ENCODE assay signal across 1 cellular context in the genomic region with DNA sequence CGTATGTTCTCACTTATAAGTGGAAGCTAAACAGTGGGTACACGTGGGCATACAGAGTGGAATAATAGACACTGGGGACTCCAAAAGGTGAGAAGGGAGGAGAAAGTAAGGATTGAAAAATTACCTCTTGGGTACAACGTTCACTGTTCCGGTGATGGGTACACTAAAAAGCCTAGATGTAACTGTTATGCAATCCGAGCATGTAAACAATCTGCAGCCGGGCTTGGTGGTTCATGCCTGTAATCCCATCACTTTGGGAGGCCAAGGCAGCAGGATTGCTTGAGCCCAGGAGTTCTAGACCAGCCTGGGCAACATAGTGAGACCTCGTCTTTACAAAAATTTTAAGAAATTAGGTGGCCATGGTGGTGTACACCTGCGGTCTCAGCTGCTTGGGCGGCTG.
TF ChIP-seq lines count a peak whose summit lies in the region.

No MANE protein-coding gene starts in this region.

TF ChIP-seq in HepG2, 621 proteins besides CTCF, POLR2A, EP300 and RAD21 (continued from another document and continues in another):
- no peak for TF ChIP-seq ZBTB42 (CRISPR knock-in tag; IDR thresholded peaks at IDR 0.05)
- TF ChIP-seq MAZ (IDR thresholded peaks at IDR 0.05; ENCODE audit: borderline replicate concordance, low read depth, low read length), result no peak
- TF ChIP-seq MAZ (CRISPR knock-in tag; IDR thresholded peaks at IDR 0.05; ENCODE audit: low read depth), result no peak
- TF ChIP-seq, protein P1, sequence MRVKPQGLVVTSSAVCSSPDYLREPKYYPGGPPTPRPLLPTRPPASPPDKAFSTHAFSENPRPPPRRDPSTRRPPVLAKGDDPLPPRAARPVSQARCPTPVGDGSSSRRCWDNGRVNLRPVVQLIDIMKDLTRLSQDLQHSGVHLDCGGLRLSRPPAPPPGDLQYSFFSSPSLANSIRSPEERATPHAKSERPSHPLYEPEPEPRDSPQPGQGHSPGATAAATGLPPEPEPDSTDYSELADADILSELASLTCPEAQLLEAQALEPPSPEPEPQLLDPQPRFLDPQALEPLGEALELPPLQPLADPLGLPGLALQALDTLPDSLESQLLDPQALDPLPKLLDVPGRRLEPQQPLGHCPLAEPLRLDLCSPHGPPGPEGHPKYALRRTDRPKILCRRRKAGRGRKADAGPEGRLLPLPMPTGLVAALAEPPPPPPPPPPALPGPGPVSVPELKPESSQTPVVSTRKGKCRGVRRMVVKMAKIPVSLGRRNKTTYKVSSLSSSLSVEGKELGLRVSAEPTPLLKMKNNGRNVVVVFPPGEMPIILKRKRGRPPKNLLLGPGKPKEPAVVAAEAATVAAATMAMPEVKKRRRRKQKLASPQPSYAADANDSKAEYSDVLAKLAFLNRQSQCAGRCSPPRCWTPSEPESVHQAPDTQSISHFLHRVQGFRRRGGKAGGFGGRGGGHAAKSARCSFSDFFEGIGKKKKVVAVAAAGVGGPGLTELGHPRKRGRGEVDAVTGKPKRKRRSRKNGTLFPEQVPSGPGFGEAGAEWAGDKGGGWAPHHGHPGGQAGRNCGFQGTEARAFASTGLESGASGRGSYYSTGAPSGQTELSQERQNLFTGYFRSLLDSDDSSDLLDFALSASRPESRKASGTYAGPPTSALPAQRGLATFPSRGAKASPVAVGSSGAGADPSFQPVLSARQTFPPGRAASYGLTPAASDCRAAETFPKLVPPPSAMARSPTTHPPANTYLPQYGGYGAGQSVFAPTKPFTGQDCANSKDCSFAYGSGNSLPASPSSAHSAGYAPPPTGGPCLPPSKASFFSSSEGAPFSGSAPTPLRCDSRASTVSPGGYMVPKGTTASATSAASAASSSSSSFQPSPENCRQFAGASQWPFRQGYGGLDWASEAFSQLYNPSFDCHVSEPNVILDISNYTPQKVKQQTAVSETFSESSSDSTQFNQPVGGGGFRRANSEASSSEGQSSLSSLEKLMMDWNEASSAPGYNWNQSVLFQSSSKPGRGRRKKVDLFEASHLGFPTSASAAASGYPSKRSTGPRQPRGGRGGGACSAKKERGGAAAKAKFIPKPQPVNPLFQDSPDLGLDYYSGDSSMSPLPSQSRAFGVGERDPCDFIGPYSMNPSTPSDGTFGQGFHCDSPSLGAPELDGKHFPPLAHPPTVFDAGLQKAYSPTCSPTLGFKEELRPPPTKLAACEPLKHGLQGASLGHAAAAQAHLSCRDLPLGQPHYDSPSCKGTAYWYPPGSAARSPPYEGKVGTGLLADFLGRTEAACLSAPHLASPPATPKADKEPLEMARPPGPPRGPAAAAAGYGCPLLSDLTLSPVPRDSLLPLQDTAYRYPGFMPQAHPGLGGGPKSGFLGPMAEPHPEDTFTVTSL (CRISPR knock-in tag; IDR thresholded peaks at IDR 0.05; ENCODE audit: borderline replicate concordance), result peak; percentile 72; the same call in 1 of the 2 replicates
- TF ChIP-seq SMAD1 (CRISPR knock-in tag; IDR thresholded peaks at IDR 0.05; ENCODE audit: borderline replicate concordance, low read depth), result no peak
- 0 out of 2 replicates have a peak, but pooled peaks have one; percentile 28 for TF ChIP-seq ZNF761 (CRISPR knock-in tag; conservative IDR thresholded peaks at IDR 0.05)
- no peak for TF ChIP-seq HNRNPK (IDR thresholded peaks at IDR 0.05; ENCODE audit: low read depth, low read length, poor library complexity, severe bottlenecking)
- TF ChIP-seq ZSCAN20 (CRISPR knock-in tag; IDR thresholded peaks at IDR 0.05; ENCODE audit: borderline replicate concordance), result no peak
- TF ChIP-seq HNRNPLL (IDR thresholded peaks at IDR 0.05; ENCODE audit: low read depth, low read length, poor library complexity, severe bottlenecking), result no peak
- TF ChIP-seq RFXANK (CRISPR knock-in tag; IDR thresholded peaks at IDR 0.05), result no peak
- no peak for TF ChIP-seq ZBTB7B (CRISPR knock-in tag; IDR thresholded peaks at IDR 0.05)
- TF ChIP-seq, protein P2, sequence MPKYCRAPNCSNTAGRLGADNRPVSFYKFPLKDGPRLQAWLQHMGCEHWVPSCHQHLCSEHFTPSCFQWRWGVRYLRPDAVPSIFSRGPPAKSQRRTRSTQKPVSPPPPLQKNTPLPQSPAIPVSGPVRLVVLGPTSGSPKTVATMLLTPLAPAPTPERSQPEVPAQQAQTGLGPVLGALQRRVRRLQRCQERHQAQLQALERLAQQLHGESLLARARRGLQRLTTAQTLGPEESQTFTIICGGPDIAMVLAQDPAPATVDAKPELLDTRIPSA (CRISPR knock-in tag; IDR thresholded peaks at IDR 0.05; ENCODE audit: borderline replicate concordance), result no peak
- peak; percentile 66; the same call in 1 of the 2 replicates for TF ChIP-seq TBX2 (CRISPR knock-in tag; IDR thresholded peaks at IDR 0.05; ENCODE audit: borderline replicate concordance)
- TF ChIP-seq, protein P3, sequence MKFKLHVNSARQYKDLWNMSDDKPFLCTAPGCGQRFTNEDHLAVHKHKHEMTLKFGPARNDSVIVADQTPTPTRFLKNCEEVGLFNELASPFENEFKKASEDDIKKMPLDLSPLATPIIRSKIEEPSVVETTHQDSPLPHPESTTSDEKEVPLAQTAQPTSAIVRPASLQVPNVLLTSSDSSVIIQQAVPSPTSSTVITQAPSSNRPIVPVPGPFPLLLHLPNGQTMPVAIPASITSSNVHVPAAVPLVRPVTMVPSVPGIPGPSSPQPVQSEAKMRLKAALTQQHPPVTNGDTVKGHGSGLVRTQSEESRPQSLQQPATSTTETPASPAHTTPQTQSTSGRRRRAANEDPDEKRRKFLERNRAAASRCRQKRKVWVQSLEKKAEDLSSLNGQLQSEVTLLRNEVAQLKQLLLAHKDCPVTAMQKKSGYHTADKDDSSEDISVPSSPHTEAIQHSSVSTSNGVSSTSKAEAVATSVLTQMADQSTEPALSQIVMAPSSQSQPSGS (CRISPR knock-in tag; IDR thresholded peaks at IDR 0.05), result peak; percentile 38; the same call in 1 of the 2 replicates
- TF ChIP-seq SAP130 (CRISPR knock-in tag; IDR thresholded peaks at IDR 0.05; ENCODE audit: low read depth), result peak; percentile 32; the same call in 1 of the 2 replicates
- TF ChIP-seq ZFX (CRISPR knock-in tag; IDR thresholded peaks at IDR 0.05; ENCODE audit: low read depth), result 0 out of 2 replicates have a peak, but pooled peaks have one; percentile 26
- TF ChIP-seq, protein P4, sequence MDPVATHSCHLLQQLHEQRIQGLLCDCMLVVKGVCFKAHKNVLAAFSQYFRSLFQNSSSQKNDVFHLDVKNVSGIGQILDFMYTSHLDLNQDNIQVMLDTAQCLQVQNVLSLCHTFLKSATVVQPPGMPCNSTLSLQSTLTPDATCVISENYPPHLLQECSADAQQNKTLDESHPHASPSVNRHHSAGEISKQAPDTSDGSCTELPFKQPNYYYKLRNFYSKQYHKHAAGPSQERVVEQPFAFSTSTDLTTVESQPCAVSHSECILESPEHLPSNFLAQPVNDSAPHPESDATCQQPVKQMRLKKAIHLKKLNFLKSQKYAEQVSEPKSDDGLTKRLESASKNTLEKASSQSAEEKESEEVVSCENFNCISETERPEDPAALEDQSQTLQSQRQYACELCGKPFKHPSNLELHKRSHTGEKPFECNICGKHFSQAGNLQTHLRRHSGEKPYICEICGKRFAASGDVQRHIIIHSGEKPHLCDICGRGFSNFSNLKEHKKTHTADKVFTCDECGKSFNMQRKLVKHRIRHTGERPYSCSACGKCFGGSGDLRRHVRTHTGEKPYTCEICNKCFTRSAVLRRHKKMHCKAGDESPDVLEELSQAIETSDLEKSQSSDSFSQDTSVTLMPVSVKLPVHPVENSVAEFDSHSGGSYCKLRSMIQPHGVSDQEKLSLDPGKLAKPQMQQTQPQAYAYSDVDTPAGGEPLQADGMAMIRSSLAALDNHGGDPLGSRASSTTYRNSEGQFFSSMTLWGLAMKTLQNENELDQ (CRISPR knock-in tag; IDR thresholded peaks at IDR 0.05; ENCODE audit: borderline replicate concordance), result no peak
- 0 out of 2 replicates have a peak, but pooled peaks have one; percentile 11 for TF ChIP-seq HHEX (CRISPR knock-in tag; IDR thresholded peaks at IDR 0.05)
- TF ChIP-seq ZNF205 (CRISPR knock-in tag; IDR thresholded peaks at IDR 0.05), result peak; percentile 45; the same call in 1 of the 2 replicates
- TF ChIP-seq ZBTB3 (CRISPR knock-in tag; IDR thresholded peaks at IDR 0.05; ENCODE audit: borderline replicate concordance, low read depth), result no peak
- TF ChIP-seq TGIF2 (CRISPR knock-in tag; IDR thresholded peaks at IDR 0.05), result no peak
- TF ChIP-seq PITX1 (CRISPR knock-in tag; IDR thresholded peaks at IDR 0.05), result peak; percentile 77; the same call in 1 of the 2 replicates
- TF ChIP-seq, protein P5, sequence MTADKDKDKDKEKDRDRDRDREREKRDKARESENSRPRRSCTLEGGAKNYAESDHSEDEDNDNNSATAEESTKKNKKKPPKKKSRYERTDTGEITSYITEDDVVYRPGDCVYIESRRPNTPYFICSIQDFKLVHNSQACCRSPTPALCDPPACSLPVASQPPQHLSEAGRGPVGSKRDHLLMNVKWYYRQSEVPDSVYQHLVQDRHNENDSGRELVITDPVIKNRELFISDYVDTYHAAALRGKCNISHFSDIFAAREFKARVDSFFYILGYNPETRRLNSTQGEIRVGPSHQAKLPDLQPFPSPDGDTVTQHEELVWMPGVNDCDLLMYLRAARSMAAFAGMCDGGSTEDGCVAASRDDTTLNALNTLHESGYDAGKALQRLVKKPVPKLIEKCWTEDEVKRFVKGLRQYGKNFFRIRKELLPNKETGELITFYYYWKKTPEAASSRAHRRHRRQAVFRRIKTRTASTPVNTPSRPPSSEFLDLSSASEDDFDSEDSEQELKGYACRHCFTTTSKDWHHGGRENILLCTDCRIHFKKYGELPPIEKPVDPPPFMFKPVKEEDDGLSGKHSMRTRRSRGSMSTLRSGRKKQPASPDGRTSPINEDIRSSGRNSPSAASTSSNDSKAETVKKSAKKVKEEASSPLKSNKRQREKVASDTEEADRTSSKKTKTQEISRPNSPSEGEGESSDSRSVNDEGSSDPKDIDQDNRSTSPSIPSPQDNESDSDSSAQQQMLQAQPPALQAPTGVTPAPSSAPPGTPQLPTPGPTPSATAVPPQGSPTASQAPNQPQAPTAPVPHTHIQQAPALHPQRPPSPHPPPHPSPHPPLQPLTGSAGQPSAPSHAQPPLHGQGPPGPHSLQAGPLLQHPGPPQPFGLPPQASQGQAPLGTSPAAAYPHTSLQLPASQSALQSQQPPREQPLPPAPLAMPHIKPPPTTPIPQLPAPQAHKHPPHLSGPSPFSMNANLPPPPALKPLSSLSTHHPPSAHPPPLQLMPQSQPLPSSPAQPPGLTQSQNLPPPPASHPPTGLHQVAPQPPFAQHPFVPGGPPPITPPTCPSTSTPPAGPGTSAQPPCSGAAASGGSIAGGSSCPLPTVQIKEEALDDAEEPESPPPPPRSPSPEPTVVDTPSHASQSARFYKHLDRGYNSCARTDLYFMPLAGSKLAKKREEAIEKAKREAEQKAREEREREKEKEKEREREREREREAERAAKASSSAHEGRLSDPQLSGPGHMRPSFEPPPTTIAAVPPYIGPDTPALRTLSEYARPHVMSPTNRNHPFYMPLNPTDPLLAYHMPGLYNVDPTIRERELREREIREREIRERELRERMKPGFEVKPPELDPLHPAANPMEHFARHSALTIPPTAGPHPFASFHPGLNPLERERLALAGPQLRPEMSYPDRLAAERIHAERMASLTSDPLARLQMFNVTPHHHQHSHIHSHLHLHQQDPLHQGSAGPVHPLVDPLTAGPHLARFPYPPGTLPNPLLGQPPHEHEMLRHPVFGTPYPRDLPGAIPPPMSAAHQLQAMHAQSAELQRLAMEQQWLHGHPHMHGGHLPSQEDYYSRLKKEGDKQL (CRISPR knock-in tag; IDR thresholded peaks at IDR 0.05; ENCODE audit: low read depth), result no peak
- TF ChIP-seq, protein P6, sequence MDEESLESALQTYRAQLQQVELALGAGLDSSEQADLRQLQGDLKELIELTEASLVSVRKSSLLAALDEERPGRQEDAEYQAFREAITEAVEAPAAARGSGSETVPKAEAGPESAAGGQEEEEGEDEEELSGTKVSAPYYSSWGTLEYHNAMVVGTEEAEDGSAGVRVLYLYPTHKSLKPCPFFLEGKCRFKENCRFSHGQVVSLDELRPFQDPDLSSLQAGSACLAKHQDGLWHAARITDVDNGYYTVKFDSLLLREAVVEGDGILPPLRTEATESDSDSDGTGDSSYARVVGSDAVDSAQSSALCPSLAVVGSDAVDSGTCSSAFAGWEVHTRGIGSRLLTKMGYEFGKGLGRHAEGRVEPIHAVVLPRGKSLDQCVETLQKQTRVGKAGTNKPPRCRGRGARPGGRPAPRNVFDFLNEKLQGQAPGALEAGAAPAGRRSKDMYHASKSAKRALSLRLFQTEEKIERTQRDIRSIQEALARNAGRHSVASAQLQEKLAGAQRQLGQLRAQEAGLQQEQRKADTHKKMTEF (CRISPR knock-in tag; IDR thresholded peaks at IDR 0.05), result peak; percentile 46; the same call in 1 of the 2 replicates
- peak; percentile 31; the same call in 1 of the 2 replicates for TF ChIP-seq PHF21A (CRISPR knock-in tag; IDR thresholded peaks at IDR 0.05)
- TF ChIP-seq ARHGAP35 (CRISPR knock-in tag; IDR thresholded peaks at IDR 0.05; ENCODE audit: borderline replicate concordance), result no peak
- peak; percentile 48; the same call in 1 of the 2 replicates for TF ChIP-seq ARNTL (CRISPR knock-in tag; IDR thresholded peaks at IDR 0.05)
- peak; percentile 47; the same call in 1 of the 2 replicates for TF ChIP-seq ZNF292 (CRISPR knock-in tag; IDR thresholded peaks at IDR 0.05; ENCODE audit: borderline replicate concordance, low read depth)
- no peak for TF ChIP-seq MAFG (CRISPR knock-in tag; IDR thresholded peaks at IDR 0.05)
- TF ChIP-seq, protein P7, sequence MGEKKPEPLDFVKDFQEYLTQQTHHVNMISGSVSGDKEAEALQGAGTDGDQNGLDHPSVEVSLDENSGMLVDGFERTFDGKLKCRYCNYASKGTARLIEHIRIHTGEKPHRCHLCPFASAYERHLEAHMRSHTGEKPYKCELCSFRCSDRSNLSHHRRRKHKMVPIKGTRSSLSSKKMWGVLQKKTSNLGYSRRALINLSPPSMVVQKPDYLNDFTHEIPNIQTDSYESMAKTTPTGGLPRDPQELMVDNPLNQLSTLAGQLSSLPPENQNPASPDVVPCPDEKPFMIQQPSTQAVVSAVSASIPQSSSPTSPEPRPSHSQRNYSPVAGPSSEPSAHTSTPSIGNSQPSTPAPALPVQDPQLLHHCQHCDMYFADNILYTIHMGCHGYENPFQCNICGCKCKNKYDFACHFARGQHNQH (CRISPR knock-in tag; IDR thresholded peaks at IDR 0.05), result peak; percentile 64; the same call in 1 of the 2 replicates
- no peak for TF ChIP-seq TAF1 (CRISPR knock-in tag; IDR thresholded peaks at IDR 0.05)
- TF ChIP-seq, protein P8, sequence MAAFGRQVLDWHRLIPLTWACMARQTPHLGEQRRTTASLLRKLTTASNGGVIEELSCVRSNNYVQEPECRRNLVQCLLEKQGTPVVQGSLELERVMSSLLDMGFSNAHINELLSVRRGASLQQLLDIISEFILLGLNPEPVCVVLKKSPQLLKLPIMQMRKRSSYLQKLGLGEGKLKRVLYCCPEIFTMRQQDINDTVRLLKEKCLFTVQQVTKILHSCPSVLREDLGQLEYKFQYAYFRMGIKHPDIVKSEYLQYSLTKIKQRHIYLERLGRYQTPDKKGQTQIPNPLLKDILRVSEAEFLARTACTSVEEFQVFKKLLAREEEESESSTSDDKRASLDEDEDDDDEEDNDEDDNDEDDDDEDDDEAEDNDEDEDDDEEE (CRISPR knock-in tag; IDR thresholded peaks at IDR 0.05), result no peak
- TF ChIP-seq NR3C1 (CRISPR knock-in tag; IDR thresholded peaks at IDR 0.05), result no peak
- TF ChIP-seq ETV6 (CRISPR knock-in tag; conservative IDR thresholded peaks at IDR 0.05), result no peak
- TF ChIP-seq ZSCAN22 (CRISPR knock-in tag; IDR thresholded peaks at IDR 0.05), result no peak
- TF ChIP-seq LCORL (IDR thresholded peaks at IDR 0.05), result no peak
- TF ChIP-seq LCORL (CRISPR knock-in tag; IDR thresholded peaks at IDR 0.05), result peak; percentile 62; the same call in 1 of the 2 replicates
- TF ChIP-seq ZNF569 (CRISPR knock-in tag; IDR thresholded peaks at IDR 0.05; ENCODE audit: borderline replicate concordance), result no peak
- TF ChIP-seq, protein P9, sequence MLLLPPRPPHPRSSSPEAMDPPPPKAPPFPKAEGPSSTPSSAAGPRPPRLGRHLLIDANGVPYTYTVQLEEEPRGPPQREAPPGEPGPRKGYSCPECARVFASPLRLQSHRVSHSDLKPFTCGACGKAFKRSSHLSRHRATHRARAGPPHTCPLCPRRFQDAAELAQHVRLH (CRISPR knock-in tag; IDR thresholded peaks at IDR 0.05; ENCODE audit: borderline replicate concordance, low read depth), result 0 out of 2 replicates have a peak, but pooled peaks have one; percentile 56
